In the genomic region with DNA sequence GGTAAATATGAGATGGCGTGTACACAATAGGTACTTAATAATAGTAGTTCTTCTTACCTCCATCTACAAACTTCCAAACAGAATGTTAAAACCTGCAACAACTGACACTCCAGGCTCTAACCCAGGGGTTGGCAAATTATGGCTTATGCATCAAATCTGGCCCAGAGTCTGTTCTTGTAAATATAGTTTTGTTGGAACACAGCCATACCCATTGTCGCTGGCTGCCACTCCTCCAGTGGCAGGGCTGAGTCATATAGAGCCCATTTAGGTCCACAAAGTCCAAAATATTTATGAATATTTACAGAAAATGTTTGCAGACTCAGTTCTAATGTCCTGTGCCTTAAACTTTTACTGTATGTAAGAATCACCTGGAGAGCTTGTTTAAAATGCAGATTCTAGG, we compare ENCODE assay signal across 28 cellular contexts.
DNase-seq lines count a peak whose midpoint lies in the region; ATAC-seq and TF ChIP-seq lines count a peak whose summit lies in the region.
"Had no signal": no experiment of that assay in that cellular context is flagged by ENCODE, and none has a peak within 500 bp of the region (broad histone marks: within the 10 kb centered on the region; RNA-seq: fewer than 3 reads in every experiment).

No MANE protein-coding gene starts in this region.

- ATAC-seq in effector memory CD8-positive, alpha-beta T cell (replicated peaks): no peak
- ATAC-seq in HG03342 (IDR thresholded peaks at IDR 0.05; ENCODE audit: unreplicated experiment): no peak
- ATAC-seq in WTC11: no peak
- ATAC-seq: activated CD8-positive, alpha-beta T cell treated with anti-CD3 and anti-CD28 coated beads, Interleukin-2, amount 10 ng/mL, durations not matched to agents 7 days and 5 days; gastroesophageal sphincter had no signal

- no peak overlapping the region for H3K4me3 Mint-ChIP-seq in effector memory CD8-positive, alpha-beta T cell
- H3K4me3 Mint-ChIP-seq in WTC11: no peak overlapping the region
- H3K4me3 Mint-ChIP-seq: activated CD8-positive, alpha-beta T cell treated with anti-CD3 and anti-CD28 coated beads, Interleukin-2, amount 10 ng/mL, durations not matched to agents 7 days and 5 days; activated naive CD8-positive, alpha-beta T cell; dendritic cell treated with granulocyte-macrophage colony-stimulating factor and Interleukin-4, amounts not matched to agents 40 ng/mL and 50 ng/mL, for 4 days; nephron progenitor cell; T-helper 1 cell treated with Interleukin-12 subunit alpha and Interleukin-12 subunit beta and Interleukin-4 antibody, amounts not matched to agents 30 μg/mL and 1 μg/mL, for 36 hours; type B pancreatic cell had no signal

- POLR2A ChIA-PET in WTC11 (lab: Charles Lee): no interaction called here

- H3K9me3 ChIP-seq in colonic mucosa: no peaks in the 10 kb centered on the region
- no peaks in the 10 kb centered on the region for H3K9me3 ChIP-seq in esophagus squamous epithelium
- H3K9me3 ChIP-seq: gastroesophageal sphincter, ovary, SK-N-SH had no signal

- CTCF ChIA-PET in WTC11 (lab: Charles Lee): no interaction called here

- 52 to 59% methylated on average over 2 of the region's 2 CpGs for WGBS in esophagus squamous epithelium, 2 donors

- no peak overlapping the region for H3K27ac Mint-ChIP-seq in effector memory CD8-positive, alpha-beta T cell
- no peak overlapping the region for H3K27ac Mint-ChIP-seq in WTC11
- H3K27ac Mint-ChIP-seq: activated CD8-positive, alpha-beta T cell treated with anti-CD3 and anti-CD28 coated beads, Interleukin-2, amount 10 ng/mL, durations not matched to agents 7 days and 5 days; activated naive CD8-positive, alpha-beta T cell; dendritic cell treated with granulocyte-macrophage colony-stimulating factor and Interleukin-4, amounts not matched to agents 40 ng/mL and 50 ng/mL, for 4 days; nephron progenitor cell; T-helper 1 cell treated with Interleukin-12 subunit alpha and Interleukin-12 subunit beta and Interleukin-4 antibody, amounts not matched to agents 30 μg/mL and 1 μg/mL, for 36 hours; type B pancreatic cell had no signal

- DNase-seq in COR-L47 (lab: John Stamatoyannopoulos, UW) (peak; percentile 85), HS-27A (ENCODE audit: low read depth) (peak; percentile 23), NCI-H2081 (lab: John Stamatoyannopoulos, UW) (peak; percentile 68 to 88), colonic mucosa (peak; percentile 37), esophagus squamous epithelium (lab: John Stamatoyannopoulos, UW) (no peak), WTC11 (ENCODE audit: low spot score) (no peak)
- no peak for DNase-seq in effector memory CD8-positive, alpha-beta T cell
- DNase-seq: ACHN; activated CD4-positive, alpha-beta T cell treated with anti-CD3 and anti-CD28 coated beads for 1 hour; activated CD8-positive, alpha-beta T cell treated with anti-CD3 and anti-CD28 coated beads, Interleukin-2, amount 10 ng/mL, durations not matched to agents 7 days and 5 days; central memory CD4-positive, alpha-beta T cell; DMS53; GF-D8; NCI-H1436; NCI-H2171 treated with DMSO at 0.1 percent for 48 hours; NCI-H526; nephron progenitor cell; ovary; retina; SK-N-SH; stimulated activated CD4-positive, alpha-beta T cell treated with anti-CD3 and anti-CD28 coated beads, Interleukin-2, amount 100 ng/mL, for 24 hours had no signal

- no peaks in the 10 kb centered on the region for H3K36me3 Mint-ChIP-seq in effector memory CD8-positive, alpha-beta T cell (ENCODE audit: insufficient read depth)
- H3K36me3 Mint-ChIP-seq in WTC11: no peaks in the 10 kb centered on the region
- H3K36me3 Mint-ChIP-seq: activated naive CD8-positive, alpha-beta T cell; type B pancreatic cell had no signal

- peaks cover 8% of the 10 kb centered on the region for H3K4me1 ChIP-seq in colonic mucosa
- peaks cover 0 to 26% (median 7%) of the 10 kb centered on the region in 3 donors for H3K4me1 ChIP-seq in esophagus squamous epithelium

- no peak overlapping the region for H3K27ac ChIP-seq in colonic mucosa
- no peak overlapping the region for H3K27ac ChIP-seq in esophagus squamous epithelium
- H3K27ac ChIP-seq: gastroesophageal sphincter, hepatocyte, ovary had no signal

- TF ChIP-seq POLR2A in esophagus squamous epithelium (IDR thresholded peaks at IDR 0.05): no peak

- no peaks in the 10 kb centered on the region for H3K4me1 Mint-ChIP-seq in effector memory CD8-positive, alpha-beta T cell (ENCODE audit: low read depth in 2 of 2)
- peaks cover 18% of the 10 kb centered on the region for H3K4me1 Mint-ChIP-seq in WTC11

- H3K9ac ChIP-seq in colonic mucosa (ENCODE audit: low read depth in 2 of 2, low read length in 2 of 2): no peak overlapping the region
- H3K9ac ChIP-seq: SK-N-SH had no signal

- TF ChIP-seq CTCF in colonic mucosa (IDR thresholded peaks at IDR 0.05): no peak
- no peak for TF ChIP-seq CTCF in esophagus squamous epithelium (IDR thresholded peaks at IDR 0.05)
- TF ChIP-seq CTCF in WTC11 (IDR thresholded peaks at IDR 0.05): no peak

- H3K27me3 ChIP-seq in colonic mucosa (no peaks in the 10 kb centered on the region), esophagus squamous epithelium (no peaks in the 10 kb centered on the region)
- H3K27me3 ChIP-seq: gastroesophageal sphincter, hepatocyte, ovary had no signal

- H3K36me3 ChIP-seq in colonic mucosa: no peaks in the 10 kb centered on the region
- H3K36me3 ChIP-seq in esophagus squamous epithelium: no peaks in the 10 kb centered on the region
- H3K36me3 ChIP-seq: gastroesophageal sphincter, ovary had no signal

- H3K4me3 ChIP-seq in colonic mucosa (no peak overlapping the region), esophagus squamous epithelium (no peak overlapping the region)
- H3K4me3 ChIP-seq: gastroesophageal sphincter, hepatocyte, ovary had no signal

- intact Hi-C loops in colonic mucosa (cut with DNase I): no loop called here
- intact Hi-C loops in esophagus squamous epithelium (cut with DNase I): no loop called here

- no peaks in the 10 kb centered on the region for H3K27me3 Mint-ChIP-seq in effector memory CD8-positive, alpha-beta T cell
- H3K27me3 Mint-ChIP-seq in WTC11 (ENCODE audit: low read depth): no peaks in the 10 kb centered on the region; the same call in 1 of the 2 replicates
- H3K27me3 Mint-ChIP-seq: activated naive CD8-positive, alpha-beta T cell; dendritic cell treated with granulocyte-macrophage colony-stimulating factor and Interleukin-4, amounts not matched to agents 40 ng/mL and 50 ng/mL, for 4 days; type B pancreatic cell had no signal

- H3K9me3 Mint-ChIP-seq in effector memory CD8-positive, alpha-beta T cell: peaks cover 7 to 23% of the 10 kb centered on the region in 2 donors
- H3K9me3 Mint-ChIP-seq in WTC11: peaks cover 5% of the 10 kb centered on the region
- H3K9me3 Mint-ChIP-seq: dendritic cell treated with granulocyte-macrophage colony-stimulating factor and Interleukin-4, amounts not matched to agents 40 ng/mL and 50 ng/mL, for 4 days had no signal

TF ChIP-seq in WTC11, 78 proteins besides CTCF, POLR2A, EP300 and RAD21 (continues in another document):
- TF ChIP-seq NR2C2 (CRISPR knock-in tag; IDR thresholded peaks at IDR 0.05) (no peak), EMX1 (CRISPR knock-in tag; IDR thresholded peaks at IDR 0.05) (no peak), NFATC4 (CRISPR knock-in tag; IDR thresholded peaks at IDR 0.05) (no peak), FOXP1 (CRISPR knock-in tag; IDR thresholded peaks at IDR 0.05; ENCODE audit: borderline replicate concordance) (no peak), CBFB (CRISPR knock-in tag; IDR thresholded peaks at IDR 0.05; ENCODE audit: low read depth) (no peak), ZBTB21 (CRISPR knock-in tag; IDR thresholded peaks at IDR 0.05; ENCODE audit: borderline replicate concordance) (no peak)
- TF ChIP-seq, protein P1, sequence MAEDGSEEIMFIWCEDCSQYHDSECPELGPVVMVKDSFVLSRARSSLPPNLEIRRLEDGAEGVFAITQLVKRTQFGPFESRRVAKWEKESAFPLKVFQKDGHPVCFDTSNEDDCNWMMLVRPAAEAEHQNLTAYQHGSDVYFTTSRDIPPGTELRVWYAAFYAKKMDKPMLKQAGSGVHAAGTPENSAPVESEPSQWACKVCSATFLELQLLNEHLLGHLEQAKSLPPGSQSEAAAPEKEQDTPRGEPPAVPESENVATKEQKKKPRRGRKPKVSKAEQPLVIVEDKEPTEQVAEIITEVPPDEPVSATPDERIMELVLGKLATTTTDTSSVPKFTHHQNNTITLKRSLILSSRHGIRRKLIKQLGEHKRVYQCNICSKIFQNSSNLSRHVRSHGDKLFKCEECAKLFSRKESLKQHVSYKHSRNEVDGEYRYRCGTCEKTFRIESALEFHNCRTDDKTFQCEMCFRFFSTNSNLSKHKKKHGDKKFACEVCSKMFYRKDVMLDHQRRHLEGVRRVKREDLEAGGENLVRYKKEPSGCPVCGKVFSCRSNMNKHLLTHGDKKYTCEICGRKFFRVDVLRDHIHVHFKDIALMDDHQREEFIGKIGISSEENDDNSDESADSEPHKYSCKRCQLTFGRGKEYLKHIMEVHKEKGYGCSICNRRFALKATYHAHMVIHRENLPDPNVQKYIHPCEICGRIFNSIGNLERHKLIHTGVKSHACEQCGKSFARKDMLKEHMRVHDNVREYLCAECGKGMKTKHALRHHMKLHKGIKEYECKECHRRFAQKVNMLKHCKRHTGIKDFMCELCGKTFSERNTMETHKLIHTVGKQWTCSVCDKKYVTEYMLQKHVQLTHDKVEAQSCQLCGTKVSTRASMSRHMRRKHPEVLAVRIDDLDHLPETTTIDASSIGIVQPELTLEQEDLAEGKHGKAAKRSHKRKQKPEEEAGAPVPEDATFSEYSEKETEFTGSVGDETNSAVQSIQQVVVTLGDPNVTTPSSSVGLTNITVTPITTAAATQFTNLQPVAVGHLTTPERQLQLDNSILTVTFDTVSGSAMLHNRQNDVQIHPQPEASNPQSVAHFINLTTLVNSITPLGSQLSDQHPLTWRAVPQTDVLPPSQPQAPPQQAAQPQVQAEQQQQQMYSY (CRISPR knock-in tag; IDR thresholded peaks at IDR 0.05): no peak

Comparison
In these comparisons a context has a peak if more than half of its experiments do, and no peak if none do; other contexts are left out.
1. DNase-seq: peak in COR-L47 (single experiment), HS-27A (single experiment), NCI-H2081 (2 of 2) and colonic mucosa (single experiment); none in esophagus squamous epithelium (single experiment), effector memory CD8-positive, alpha-beta T cell (0 of 3) and WTC11 (single experiment).